ENCODE assay signal across 19 cellular contexts in the genomic region with DNA sequence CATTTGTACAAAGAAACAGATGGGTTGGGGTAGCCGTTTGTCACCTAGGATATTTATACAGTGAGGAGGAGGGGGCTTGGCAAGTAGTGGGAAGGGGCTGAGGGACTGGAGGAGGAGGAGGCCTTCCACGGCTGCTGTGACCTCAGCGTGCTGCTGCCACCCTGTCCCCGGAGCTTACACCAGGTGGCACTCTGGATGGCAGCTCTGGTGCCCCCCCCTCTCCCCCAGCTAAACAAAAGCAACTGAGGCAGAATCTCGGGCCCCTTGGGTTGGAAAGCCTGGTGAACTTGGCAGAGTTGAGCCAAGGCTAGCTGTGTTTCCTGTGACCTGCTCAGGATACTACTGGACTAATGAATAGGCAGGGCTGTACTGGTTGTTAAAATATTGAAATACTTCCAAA.
DNase-seq lines count a peak whose midpoint lies in the region; ATAC-seq and TF ChIP-seq lines count a peak whose summit lies in the region.
"Had no signal": no experiment of that assay in that cellular context is flagged by ENCODE, and none has a peak within 500 bp of the region (broad histone marks: within the 10 kb centered on the region; RNA-seq: fewer than 3 reads in every experiment).

No MANE protein-coding gene starts in this region.

- H3K4me1 ChIP-seq in PC-3 (ENCODE audit: insufficient read depth, low read length): no peaks in the 10 kb centered on the region
- H3K4me1 ChIP-seq in neuronal stem cell (ENCODE audit: control insufficient read depth in 2 of 2, insufficient read depth in 1 of 2, low read depth in 1 of 2, low read length in 2 of 2): peaks cover 0 to 5% of the 10 kb centered on the region in 2 donors
- no peaks in the 10 kb centered on the region for H3K4me1 ChIP-seq in smooth muscle cell (ENCODE audit: low read depth)
- H3K4me1 ChIP-seq: BLaER1 had no signal

- peak overlapping the region; percentile 26 for H3K14ac ChIP-seq in neuronal stem cell (ENCODE audit: low read length)

- H3K4ac ChIP-seq in neuronal stem cell (ENCODE audit: low read length): no peak overlapping the region

- no peak overlapping the region for H2AFZ ChIP-seq in PC-3 (ENCODE audit: low read length)
- H2AFZ ChIP-seq in neuronal stem cell (ENCODE audit: low read length): no peak overlapping the region
- H2AFZ ChIP-seq in smooth muscle cell (ENCODE audit: low read depth): no peak overlapping the region

- H3F3A ChIP-seq in PC-3 (ENCODE audit: low read length, unreplicated experiment) (no peaks in the 10 kb centered on the region), smooth muscle cell (ENCODE audit: low read depth) (no peaks in the 10 kb centered on the region)

- CTCF ChIA-PET in PC-3 (lab: Charles Lee): interaction anchor here (0.6 kb wide), 2 partner anchors 55 to 121 kb away, joined by 3 to 15 read pairs; no protein-coding TSS in a partner anchor

- H3K79me2 ChIP-seq in PC-3 (ENCODE audit: low read length): no peaks in the 10 kb centered on the region
- no peaks in the 10 kb centered on the region for H3K79me2 ChIP-seq in smooth muscle cell (ENCODE audit: low read depth)

- POLR2A ChIA-PET in PC-3 (lab: Charles Lee; ENCODE audit: unreplicated experiment): no interaction called here

- H2BK15ac ChIP-seq in neuronal stem cell (ENCODE audit: low read length): no peak overlapping the region

- no peak overlapping the region for H3K27ac ChIP-seq in PC-3 (ENCODE audit: low read length)
- H3K27ac ChIP-seq in neuronal stem cell (replicated peaks; ENCODE audit: low read length): no peak overlapping the region
- H3K27ac ChIP-seq in smooth muscle cell (ENCODE audit: low read depth): no peak overlapping the region
- H3K27ac ChIP-seq: BLaER1 had no signal

- H2BK5ac ChIP-seq in neuronal stem cell (ENCODE audit: low read length): no peak overlapping the region

- H2BK12ac ChIP-seq in neuronal stem cell (ENCODE audit: low read length): no peak overlapping the region

- no CpG with 5 or more reads among the region's 5 CpGs for WGBS in neuronal stem cell (ENCODE audit: extremely low coverage in 2 of 2, insufficient read length in 2 of 2, insufficient replicate concordance in 1 of 2), 2 donors
- WGBS in smooth muscle cell (ENCODE audit: low lambda C conversion rate): 88% methylated on average over 5 of the region's 5 CpGs

- intact Hi-C loops in PC-3 (cut with micrococcal nuclease): no loop called here

- BruUV-seq in PC-3 (replicated peaks; lab: Mats Ljungman, UMichigan): no TSS peak

- H4K91ac ChIP-seq in neuronal stem cell (ENCODE audit: low read depth, low read length, poor library complexity): no peak overlapping the region

- DNase-seq in PC-3 (no peak), neuronal stem cell (ENCODE audit: low spot score) (no peak), NCI-H1694 treated with DMSO at 0.1 percent for 48 hours (lab: John Stamatoyannopoulos, UW) (no peak), smooth muscle cell (lab: John Stamatoyannopoulos, UW; ENCODE audit: unreplicated experiment) (no peak)
- DNase-seq: 8988T; ACHN; BE2C; CD4-positive, alpha-beta memory T cell; CD4-positive, CD25-positive, alpha-beta regulatory T cell; CD8-positive, alpha-beta memory T cell; COR-L47; DMS153; DMS53; DMS79; DND-41; EL; GF-D8 had no signal

- no peak overlapping the region for H3K4me2 ChIP-seq in PC-3 (ENCODE audit: low read length)
- H3K4me2 ChIP-seq in neuronal stem cell (ENCODE audit: insufficient read depth, low read length, poor library complexity, severe bottlenecking): no peak overlapping the region
- H3K4me2 ChIP-seq in smooth muscle cell: no peak overlapping the region
- H3K4me2 ChIP-seq: BLaER1 had no signal

- peaks cover 28% of the 10 kb centered on the region for H3K27me3 ChIP-seq in PC-3 (ENCODE audit: low read length)
- H3K27me3 ChIP-seq in neuronal stem cell (ENCODE audit: control insufficient read depth in 3 of 3, insufficient read depth in 3 of 3, low read depth in 1 of 3, low read length in 3 of 3): peaks cover 0 to 27% (median 0%) of the 10 kb centered on the region in 3 experiments
- peaks cover 24% of the 10 kb centered on the region for H3K27me3 ChIP-seq in smooth muscle cell (ENCODE audit: low read depth)
- H3K27me3 ChIP-seq: BE2C, BLaER1 had no signal

- H4K20me1 ChIP-seq in PC-3 (ENCODE audit: low read length) (no peaks in the 10 kb centered on the region), smooth muscle cell (ENCODE audit: low read depth) (no peaks in the 10 kb centered on the region)
- H4K20me1 ChIP-seq: BLaER1 had no signal

- no peaks in the 10 kb centered on the region for H3K36me3 ChIP-seq in PC-3 (ENCODE audit: low read depth, low read length)
- H3K36me3 ChIP-seq in neuronal stem cell (replicated peaks in 1 of 2; ENCODE audit: control insufficient read depth in 2 of 2, insufficient read depth in 2 of 2, low read length in 2 of 2): no peaks in the 10 kb centered on the region
- no peaks in the 10 kb centered on the region for H3K36me3 ChIP-seq in smooth muscle cell (ENCODE audit: low read depth)
- H3K36me3 ChIP-seq: BE2C, BLaER1 had no signal

- H3K79me1 ChIP-seq in neuronal stem cell (ENCODE audit: low read depth, low read length): no peaks in the 10 kb centered on the region

- no peak overlapping the region for H3K23ac ChIP-seq in neuronal stem cell (ENCODE audit: low read depth, low read length, poor library complexity)

- H3K9me2 ChIP-seq in PC-3 (replicated peaks; ENCODE audit: low read length): no peaks in the 10 kb centered on the region

- no peak overlapping the region for H3K18ac ChIP-seq in neuronal stem cell (ENCODE audit: low read length)

- H3K9ac ChIP-seq in PC-3 (ENCODE audit: low read length): no peak overlapping the region
- H3K9ac ChIP-seq in neuronal stem cell (ENCODE audit: low read depth, low read length, poor library complexity): no peak overlapping the region
- H3K9ac ChIP-seq in smooth muscle cell (ENCODE audit: low read depth): no peak overlapping the region
- H3K9ac ChIP-seq: BLaER1 had no signal

- no peak for ATAC-seq in PC-3
- no peak for ATAC-seq in GM18870 (IDR thresholded peaks at IDR 0.05; ENCODE audit: unreplicated experiment)

- H2BK120ac ChIP-seq in neuronal stem cell (ENCODE audit: low read depth, low read length): no peak overlapping the region

- H3K4me3 ChIP-seq in PC-3 (ENCODE audit: low read length) (no peak overlapping the region), neuronal stem cell (ENCODE audit: low read length in 2 of 2) (no peak overlapping the region), smooth muscle cell (no peak overlapping the region)
- H3K4me3 ChIP-seq: BLaER1 had no signal

- 0 out of 2 replicates have a peak, but pooled peaks have one; percentile 12 for TF ChIP-seq CTCF in PC-3 (conservative IDR thresholded peaks at IDR 0.05; ENCODE audit: low read depth, low read length)
- TF ChIP-seq CTCF in smooth muscle cell (IDR thresholded peaks at IDR 0.05; ENCODE audit: borderline replicate concordance, insufficient read depth, poor library complexity, severe bottlenecking): no peak

- H3K9me3 ChIP-seq in PC-3 (ENCODE audit: low read length) (no peaks in the 10 kb centered on the region), neuronal stem cell (replicated peaks in 1 of 2; ENCODE audit: control insufficient read depth in 2 of 2, insufficient read depth in 1 of 2, low read depth in 1 of 2, low read length in 2 of 2) (peaks cover 0 to 3% of the 10 kb centered on the region in 2 donors), smooth muscle cell (replicated peaks; ENCODE audit: low read depth) (no peaks in the 10 kb centered on the region)
- H3K9me3 ChIP-seq: BE2C, BLaER1 had no signal

- peak overlapping the region; percentile 14 for H2AK5ac ChIP-seq in neuronal stem cell (ENCODE audit: low read depth, low read length)

- H4K8ac ChIP-seq in neuronal stem cell (ENCODE audit: low read depth, low read length): no peak overlapping the region
